Comparison of ENCODE assay signal across 1 cellular context in the genomic region with DNA sequence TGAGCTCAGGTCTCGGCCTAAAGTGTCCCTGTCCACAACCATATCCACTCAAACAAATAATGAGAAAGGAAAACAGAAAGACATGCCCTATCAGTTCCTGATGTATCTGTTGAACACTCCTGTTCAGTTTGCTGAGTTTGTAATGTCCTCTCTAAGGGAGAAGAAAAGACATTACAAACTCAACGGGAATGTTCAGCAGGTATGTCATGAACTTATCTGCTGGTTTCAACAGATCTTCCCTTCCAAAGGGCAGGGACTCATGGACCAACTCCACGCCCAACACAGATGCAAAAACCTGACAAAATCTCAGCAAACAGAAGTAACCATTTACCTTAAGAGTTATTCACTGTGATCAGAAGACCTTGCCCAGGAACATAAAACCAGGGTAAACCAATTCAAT.
TF ChIP-seq lines count a peak whose summit lies in the region.

No MANE protein-coding gene starts in this region.

TF ChIP-seq in WTC11, 78 proteins besides CTCF, POLR2A, EP300 and RAD21 (continued from another document):
- TF ChIP-seq, protein P1, sequence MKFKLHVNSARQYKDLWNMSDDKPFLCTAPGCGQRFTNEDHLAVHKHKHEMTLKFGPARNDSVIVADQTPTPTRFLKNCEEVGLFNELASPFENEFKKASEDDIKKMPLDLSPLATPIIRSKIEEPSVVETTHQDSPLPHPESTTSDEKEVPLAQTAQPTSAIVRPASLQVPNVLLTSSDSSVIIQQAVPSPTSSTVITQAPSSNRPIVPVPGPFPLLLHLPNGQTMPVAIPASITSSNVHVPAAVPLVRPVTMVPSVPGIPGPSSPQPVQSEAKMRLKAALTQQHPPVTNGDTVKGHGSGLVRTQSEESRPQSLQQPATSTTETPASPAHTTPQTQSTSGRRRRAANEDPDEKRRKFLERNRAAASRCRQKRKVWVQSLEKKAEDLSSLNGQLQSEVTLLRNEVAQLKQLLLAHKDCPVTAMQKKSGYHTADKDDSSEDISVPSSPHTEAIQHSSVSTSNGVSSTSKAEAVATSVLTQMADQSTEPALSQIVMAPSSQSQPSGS (CRISPR knock-in tag; IDR thresholded peaks at IDR 0.05; ENCODE audit: borderline replicate concordance, low read depth), result no peak
- TF ChIP-seq, protein P2, sequence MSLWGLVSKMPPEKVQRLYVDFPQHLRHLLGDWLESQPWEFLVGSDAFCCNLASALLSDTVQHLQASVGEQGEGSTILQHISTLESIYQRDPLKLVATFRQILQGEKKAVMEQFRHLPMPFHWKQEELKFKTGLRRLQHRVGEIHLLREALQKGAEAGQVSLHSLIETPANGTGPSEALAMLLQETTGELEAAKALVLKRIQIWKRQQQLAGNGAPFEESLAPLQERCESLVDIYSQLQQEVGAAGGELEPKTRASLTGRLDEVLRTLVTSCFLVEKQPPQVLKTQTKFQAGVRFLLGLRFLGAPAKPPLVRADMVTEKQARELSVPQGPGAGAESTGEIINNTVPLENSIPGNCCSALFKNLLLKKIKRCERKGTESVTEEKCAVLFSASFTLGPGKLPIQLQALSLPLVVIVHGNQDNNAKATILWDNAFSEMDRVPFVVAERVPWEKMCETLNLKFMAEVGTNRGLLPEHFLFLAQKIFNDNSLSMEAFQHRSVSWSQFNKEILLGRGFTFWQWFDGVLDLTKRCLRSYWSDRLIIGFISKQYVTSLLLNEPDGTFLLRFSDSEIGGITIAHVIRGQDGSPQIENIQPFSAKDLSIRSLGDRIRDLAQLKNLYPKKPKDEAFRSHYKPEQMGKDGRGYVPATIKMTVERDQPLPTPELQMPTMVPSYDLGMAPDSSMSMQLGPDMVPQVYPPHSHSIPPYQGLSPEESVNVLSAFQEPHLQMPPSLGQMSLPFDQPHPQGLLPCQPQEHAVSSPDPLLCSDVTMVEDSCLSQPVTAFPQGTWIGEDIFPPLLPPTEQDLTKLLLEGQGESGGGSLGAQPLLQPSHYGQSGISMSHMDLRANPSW (CRISPR knock-in tag; conservative IDR thresholded peaks at IDR 0.05; ENCODE audit: low read depth), result no peak
